7 cellular contexts compared by ENCODE assay signal in genomic region chr19:3125900-3126524, GRCh38. TPM values are rescaled to one million over a fixed set of nuclear protein-coding genes. Genes with fewer than 3 reads are reported as not detected.
DNase-seq lines count a peak whose midpoint lies in the region; ATAC-seq, FAIRE-seq and TF ChIP-seq lines count a peak whose summit lies in the region.

No MANE protein-coding gene starts in this region.

- H3K14ac ChIP-seq in neuronal stem cell (ENCODE audit: low read length): no peak overlapping the region

- no peak overlapping the region for H4K91ac ChIP-seq in neuronal stem cell (ENCODE audit: low read depth, low read length, poor library complexity)

- no peak for TF ChIP-seq EP300 in upper lobe of left lung (IDR thresholded peaks at IDR 0.05)

- no peak overlapping the region for H2BK15ac ChIP-seq in neuronal stem cell (ENCODE audit: low read length)

- H3K9me3 ChIP-seq in neuronal stem cell (replicated peaks in 1 of 2; ENCODE audit: control insufficient read depth in 2 of 2, insufficient read depth in 1 of 2, low read depth in 1 of 2, low read length in 2 of 2) (peaks cover 0 to 2% of the 10 kb centered on the region in 2 donors), upper lobe of left lung (no peaks in the 10 kb centered on the region)

- H3K18ac ChIP-seq in neuronal stem cell (ENCODE audit: low read length): peak overlapping the region; percentile 7

- H2BK12ac ChIP-seq in neuronal stem cell (ENCODE audit: low read length): no peak overlapping the region

- no peak overlapping the region for H2AK5ac ChIP-seq in neuronal stem cell (ENCODE audit: low read depth, low read length)

- no peak overlapping the region for H3K4ac ChIP-seq in neuronal stem cell (ENCODE audit: low read length)

- H2AFZ ChIP-seq in neuronal stem cell (ENCODE audit: low read length): no peak overlapping the region

- no peak overlapping the region for H4K8ac ChIP-seq in neuronal stem cell (ENCODE audit: low read depth, low read length)

- FAIRE-seq in GM12892 (lab: Jason Lieb, UNC): peak; percentile 93

- DNase-seq in GM12892 (ENCODE audit: insufficient read length): peak; percentile 74
- peak; percentile 75 for DNase-seq in NCI-H2171 treated with DMSO at 0.1 percent for 48 hours (lab: John Stamatoyannopoulos, UW)
- peak; percentile 55 to 58 for DNase-seq in activated CD8-positive, alpha-beta memory T cell treated with anti-CD3 and anti-CD28 coated beads for 4 hours (ENCODE audit: low read depth in 2 of 2)
- DNase-seq in epithelial cell of esophagus (ENCODE audit: low read depth): peak; percentile 54
- no peak for DNase-seq in neuronal stem cell (ENCODE audit: low spot score)
- DNase-seq in upper lobe of left lung: peak; percentile 63 to 68

- H3K36me3 ChIP-seq in neuronal stem cell (replicated peaks in 1 of 2; ENCODE audit: control insufficient read depth in 2 of 2, insufficient read depth in 2 of 2, low read length in 2 of 2) (peaks cover 0 to under 1% of the 10 kb centered on the region in 2 donors), upper lobe of left lung (peaks cover 2 to 24% (median 16%) of the 10 kb centered on the region in 4 donors)

- H3K4me2 ChIP-seq in neuronal stem cell (ENCODE audit: insufficient read depth, low read length, poor library complexity, severe bottlenecking): no peak overlapping the region

- TF ChIP-seq CTCF in epithelial cell of esophagus (IDR thresholded peaks at IDR 0.05; ENCODE audit: insufficient read depth, low read depth, low read length, missing control alignments) (peak; percentile 66), upper lobe of left lung (IDR thresholded peaks at IDR 0.05) (peak; percentile 79 to 88 (median 84))

- no peak overlapping the region for H3K27ac ChIP-seq in neuronal stem cell (replicated peaks; ENCODE audit: low read length)
- H3K27ac ChIP-seq in upper lobe of left lung: no peak overlapping the region

- H2BK5ac ChIP-seq in neuronal stem cell (ENCODE audit: low read length): no peak overlapping the region

- H3K27me3 ChIP-seq in neuronal stem cell (ENCODE audit: control insufficient read depth in 3 of 3, insufficient read depth in 3 of 3, low read depth in 1 of 3, low read length in 3 of 3) (no peaks in the 10 kb centered on the region), upper lobe of left lung (no peaks in the 10 kb centered on the region)

- no CpG with 5 or more reads among the region's 14 CpGs for WGBS in neuronal stem cell (ENCODE audit: extremely low coverage in 2 of 2, insufficient read length in 2 of 2, insufficient replicate concordance in 1 of 2), 2 donors
- WGBS in upper lobe of left lung, 2 donors: 20 to 23% methylated on average over 8 to 14 of the region's 14 CpGs

- no peaks in the 10 kb centered on the region for H3K79me1 ChIP-seq in neuronal stem cell (ENCODE audit: low read depth, low read length)

- TF ChIP-seq POLR2A in GM12892 (IDR thresholded peaks at IDR 0.05; ENCODE audit: low read depth, low read length): no peak
- no peak for TF ChIP-seq POLR2A in upper lobe of left lung (IDR thresholded peaks at IDR 0.05)

- H3K9ac ChIP-seq in neuronal stem cell (ENCODE audit: low read depth, low read length, poor library complexity): no peak overlapping the region

- no peak overlapping the region for H3K4me3 ChIP-seq in epithelial cell of esophagus (ENCODE audit: low read length)
- no peak overlapping the region for H3K4me3 ChIP-seq in neuronal stem cell (ENCODE audit: low read length in 2 of 2)
- H3K4me3 ChIP-seq in upper lobe of left lung: no peak overlapping the region

- H3K4me1 ChIP-seq in neuronal stem cell (ENCODE audit: control insufficient read depth in 2 of 2, insufficient read depth in 1 of 2, low read depth in 1 of 2, low read length in 2 of 2): peaks cover 0 to 2% of the 10 kb centered on the region in 2 donors
- peaks cover 0 to 13% (median 0%) of the 10 kb centered on the region in 4 donors for H3K4me1 ChIP-seq in upper lobe of left lung

- ATAC-seq in upper lobe of left lung (ENCODE audit: low FRiP score in 2 of 2): peak; percentile 85
- no peak for ATAC-seq in HG02571 (IDR thresholded peaks at IDR 0.05; ENCODE audit: unreplicated experiment)

- no peak overlapping the region for H3K23ac ChIP-seq in neuronal stem cell (ENCODE audit: low read depth, low read length, poor library complexity)

- no peak overlapping the region for H2BK120ac ChIP-seq in neuronal stem cell (ENCODE audit: low read depth, low read length)

RNA-seq across cellular contexts. Expression of gene GNA15, which starts 9.8 kb away (rescaled TPM):
- polyA plus RNA-seq in GM12892 (2012; ENCODE audit: missing spikeins): 24.1 TPM
- polyA plus RNA-seq in neuronal stem cell (2013, experiment 1 of 2): 0.01 TPM
- polyA plus RNA-seq in neuronal stem cell (2013, experiment 2 of 2): not detected
- 10 to 100 TPM; 19.0 to 31.4 (median 28.4) TPM for total RNA-seq in upper lobe of left lung

RNA-seq across cellular contexts. Expression of gene GNA11, which starts 31.9 kb away (rescaled TPM):
- polyA plus RNA-seq in GM12892 (2012; ENCODE audit: missing spikeins): 3.7 TPM
- 19.2 TPM for polyA plus RNA-seq in neuronal stem cell (2013, experiment 1 of 2)
- polyA plus RNA-seq in neuronal stem cell (2013, experiment 2 of 2): 20.0 TPM
- total RNA-seq in upper lobe of left lung: 100 to 1,000 TPM in 1 of 6 donors, 10 to 100 TPM in 5; 60.0 to 103 (median 75.9) TPM

RNA-seq across cellular contexts. Expression of gene S1PR4, which starts 52.6 kb away (rescaled TPM):
- polyA plus RNA-seq in GM12892 (2012; ENCODE audit: missing spikeins): 3.2 TPM
- not detected for polyA plus RNA-seq in neuronal stem cell (2013, experiment 1 of 2)
- not detected for polyA plus RNA-seq in neuronal stem cell (2013, experiment 2 of 2)
- 10 to 100 TPM; 19.1 to 41.6 (median 33.7) TPM for total RNA-seq in upper lobe of left lung

RNA-seq across cellular contexts. Expression of gene NCLN, which starts 59.7 kb away (rescaled TPM):
- 18.2 TPM for polyA plus RNA-seq in GM12892 (2012; ENCODE audit: missing spikeins)
- 20.8 TPM for polyA plus RNA-seq in neuronal stem cell (2013, experiment 1 of 2)
- 20.9 TPM for polyA plus RNA-seq in neuronal stem cell (2013, experiment 2 of 2)
- 10 to 100 TPM; 35.6 to 87.0 (median 72.5) TPM for total RNA-seq in upper lobe of left lung
